ENCODE assay signal across 28 cellular contexts in the genomic region with DNA sequence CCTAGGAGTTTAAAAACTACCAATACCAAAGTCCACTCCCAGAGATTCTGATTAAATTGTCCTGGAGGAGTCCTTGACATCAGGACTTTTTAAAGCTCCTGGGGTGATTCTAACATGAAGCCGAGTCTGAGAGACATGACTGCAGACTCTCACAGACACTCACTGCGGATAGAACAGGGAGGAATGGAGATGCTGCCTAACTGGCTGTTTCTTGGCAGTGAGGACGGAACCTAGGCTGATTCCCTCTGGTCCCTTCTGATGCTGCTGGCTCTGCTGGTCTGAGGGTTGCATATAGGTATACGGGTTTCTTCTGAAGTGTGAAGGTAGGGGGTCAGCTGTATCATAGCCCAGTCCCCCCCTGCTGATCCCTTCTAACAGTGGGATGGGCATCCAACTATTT. TPM values are rescaled to one million over a fixed set of nuclear protein-coding genes. Genes with fewer than 3 reads are reported as not detected.
DNase-seq lines count a peak whose midpoint lies in the region; ATAC-seq, FAIRE-seq and TF ChIP-seq lines count a peak whose summit lies in the region.
"Had no signal": no experiment of that assay in that cellular context is flagged by ENCODE, and none has a peak within 500 bp of the region (broad histone marks: within the 10 kb centered on the region; RNA-seq: fewer than 3 reads in every experiment).

No MANE protein-coding gene starts in this region.

- H3K27me3 ChIP-seq in GM23338 (ENCODE audit: insufficient read depth) = no peaks in the 10 kb centered on the region
- no peaks in the 10 kb centered on the region for H3K27me3 ChIP-seq in neural cell (ENCODE audit: insufficient read depth, low read depth, low read length)
- no peaks in the 10 kb centered on the region for H3K27me3 ChIP-seq in CD8-positive, alpha-beta T cell (ENCODE audit: insufficient read depth, low read length)
- H3K27me3 ChIP-seq: BLaER1 had no signal

- H3K27ac ChIP-seq in GM23338 (ENCODE audit: low read depth) (peak overlapping the region; percentile 93), kidney (ENCODE audit: low read depth in 2 of 2, low read length in 2 of 2) (peak overlapping the region; percentile 11 to 69), neural cell (ENCODE audit: low read length) (peak overlapping the region; percentile 85)
- H3K27ac ChIP-seq in CD8-positive, alpha-beta T cell (ENCODE audit: low read depth, low read length) = no peak overlapping the region
- H3K27ac ChIP-seq: BLaER1, HL-60, RWPE1 had no signal

- FAIRE-seq in kidney (lab: Jason Lieb, UNC) = no peak
- FAIRE-seq: GM18507 had no signal

- H3K27ac Mint-ChIP-seq in GM23338 = no peak overlapping the region
- peak overlapping the region; percentile 90 for H3K27ac Mint-ChIP-seq in WTC11
- H3K27ac Mint-ChIP-seq in activated naive CD4-positive, alpha-beta T cell treated with anti-CD3 and anti-CD28 coated beads for 36 hours = no peak overlapping the region
- no peak overlapping the region for H3K27ac Mint-ChIP-seq in CD8-positive, alpha-beta T cell
- H3K27ac Mint-ChIP-seq: HFFc6 had no signal

- H3K4me3 ChIP-seq in GM23338 = 0 out of 2 replicates have a peak overlapping the region, but pooled peaks have one; percentile 10
- H3K4me3 ChIP-seq in kidney (ENCODE audit: low read length in 2 of 2) = no peak overlapping the region
- no peak overlapping the region for H3K4me3 ChIP-seq in neural cell (ENCODE audit: low read length)
- H3K4me3 ChIP-seq in CD8-positive, alpha-beta T cell (ENCODE audit: low read depth, low read length) = no peak overlapping the region
- H3K4me3 ChIP-seq: BLaER1, HAP-1 had no signal

- ATAC-seq in GM23338 (peak; percentile 81), WTC11 (peak; percentile 64)
- no peak for ATAC-seq in CD8-positive, alpha-beta T cell

- H3K9me2 ChIP-seq in GM23338 (ENCODE audit: insufficient read depth) (peaks cover 13% of the 10 kb centered on the region), neural cell (ENCODE audit: insufficient read depth, low read length) (no peaks in the 10 kb centered on the region)

- POLR2A ChIA-PET in WTC11 (lab: Charles Lee) = no interaction called here
- POLR2A ChIA-PET in CD8-positive, alpha-beta T cell (lab: Charles Lee) = no interaction called here

- H3K4me3 Mint-ChIP-seq in GM23338 = no peak overlapping the region; the same call in 2 of the 3 replicates
- H3K4me3 Mint-ChIP-seq in WTC11 = no peak overlapping the region
- H3K4me3 Mint-ChIP-seq in activated naive CD4-positive, alpha-beta T cell treated with anti-CD3 and anti-CD28 coated beads for 36 hours = no peak overlapping the region
- no peak overlapping the region for H3K4me3 Mint-ChIP-seq in CD8-positive, alpha-beta T cell
- H3K4me3 Mint-ChIP-seq: CD4-positive, CD25-positive, alpha-beta regulatory T cell; HFFc6 had no signal

- TF ChIP-seq EP300 in neural cell (conservative IDR thresholded peaks at IDR 0.05; ENCODE audit: poor library complexity, severe bottlenecking) = no peak

- H3K79me2 ChIP-seq in GM23338 (replicated peaks; ENCODE audit: insufficient read depth) = no peaks in the 10 kb centered on the region
- H3K79me2 ChIP-seq in neural cell (replicated peaks; ENCODE audit: insufficient read depth, low read length) = no peaks in the 10 kb centered on the region

- H3F3A ChIP-seq in GM23338 (replicated peaks; ENCODE audit: low read depth) (no peaks in the 10 kb centered on the region), neural cell (ENCODE audit: insufficient read depth, low read length, poor library complexity, severe bottlenecking) (peaks cover 4% of the 10 kb centered on the region)

- peaks cover 6% of the 10 kb centered on the region for H3K9me3 Mint-ChIP-seq in GM23338
- peaks cover 6% of the 10 kb centered on the region for H3K9me3 Mint-ChIP-seq in WTC11
- H3K9me3 Mint-ChIP-seq in activated naive CD4-positive, alpha-beta T cell treated with anti-CD3 and anti-CD28 coated beads for 36 hours = no peaks in the 10 kb centered on the region
- no peaks in the 10 kb centered on the region for H3K9me3 Mint-ChIP-seq in CD8-positive, alpha-beta T cell
- H3K9me3 Mint-ChIP-seq: CD4-positive, CD25-positive, alpha-beta regulatory T cell; HFFc6 had no signal

- no peak for TF ChIP-seq RAD21 in neural cell (conservative IDR thresholded peaks at IDR 0.05)

- H3K9ac ChIP-seq in kidney (ENCODE audit: low read length in 2 of 2) (peak overlapping the region in 1 of 2 donors; percentile 0), neural cell (ENCODE audit: low read length) (no peak overlapping the region)
- H3K9ac ChIP-seq: BLaER1 had no signal

- peak overlapping the region; percentile 35 for H3K4me2 ChIP-seq in GM23338
- H3K4me2 ChIP-seq in neural cell (ENCODE audit: low read length) = no peak overlapping the region
- H3K4me2 ChIP-seq: BLaER1 had no signal

- H3K27me3 Mint-ChIP-seq in GM23338 (ENCODE audit: insufficient read depth, low read depth, poor library complexity) = peaks cover 9% of the 10 kb centered on the region
- peaks cover under 1% of the 10 kb centered on the region for H3K27me3 Mint-ChIP-seq in WTC11 (ENCODE audit: low read depth)
- no peaks in the 10 kb centered on the region for H3K27me3 Mint-ChIP-seq in activated naive CD4-positive, alpha-beta T cell treated with anti-CD3 and anti-CD28 coated beads for 36 hours (ENCODE audit: low read depth)
- H3K27me3 Mint-ChIP-seq in CD8-positive, alpha-beta T cell (ENCODE audit: low read depth) = peaks cover 2% of the 10 kb centered on the region

- H3K36me3 Mint-ChIP-seq in GM23338 (ENCODE audit: low read depth) = peaks cover 8% of the 10 kb centered on the region
- H3K36me3 Mint-ChIP-seq in WTC11 = peaks cover 6% of the 10 kb centered on the region
- no peaks in the 10 kb centered on the region for H3K36me3 Mint-ChIP-seq in activated naive CD4-positive, alpha-beta T cell treated with anti-CD3 and anti-CD28 coated beads for 36 hours (ENCODE audit: low read depth)
- H3K36me3 Mint-ChIP-seq in CD8-positive, alpha-beta T cell = no peaks in the 10 kb centered on the region
- H3K36me3 Mint-ChIP-seq: CD4-positive, CD25-positive, alpha-beta regulatory T cell had no signal

- H3K4me1 ChIP-seq in GM23338 (ENCODE audit: insufficient read depth) (peaks cover 42% of the 10 kb centered on the region), kidney (ENCODE audit: control insufficient read depth in 1 of 2, insufficient read depth in 1 of 2, low read depth in 1 of 2, low read length in 2 of 2) (peaks cover 6 to 7% of the 10 kb centered on the region in 2 donors)
- H3K4me1 ChIP-seq in CD8-positive, alpha-beta T cell (ENCODE audit: insufficient read depth, low read length) = no peaks in the 10 kb centered on the region
- H3K4me1 ChIP-seq: BLaER1, HAP-1 had no signal

- DNase-seq in GM23338 (ENCODE audit: low spot score) (peak; percentile 35), WTC11 (ENCODE audit: low spot score) (no peak), kidney (no peak), RKO (ENCODE audit: low spot score) (no peak)
- no peak for DNase-seq in activated naive CD4-positive, alpha-beta T cell treated with anti-CD3 and anti-CD28 coated beads for 36 hours
- no peak for DNase-seq in CD8-positive, alpha-beta T cell
- DNase-seq: 8988T; CD4-positive, CD25-positive, alpha-beta regulatory T cell; DMS53; HFFc6; KBM-7; NCI-H1694; NCI-H2029 treated with DMSO at 0.1 percent for 48 hours; NCI-H446 treated with DMSO at 0.1 percent for 48 hours; NCI-H526; NCI-H82; NK-92 treated with Interleukin-12 subunit alpha and Interleukin-12 subunit beta, amount 100 ng/mL, for 24 hours; SHP77 treated with DMSO at 0.1 percent for 48 hours had no signal

- no peaks in the 10 kb centered on the region for H3K9me3 ChIP-seq in kidney (ENCODE audit: control insufficient read depth in 1 of 2, low read length in 2 of 2)
- H3K9me3 ChIP-seq in neural cell (ENCODE audit: low read length) = no peaks in the 10 kb centered on the region
- H3K9me3 ChIP-seq in CD8-positive, alpha-beta T cell (ENCODE audit: low read length) = no peaks in the 10 kb centered on the region
- H3K9me3 ChIP-seq: BLaER1, HAP-1 had no signal

- TF ChIP-seq CTCF in GM23338 (conservative IDR thresholded peaks at IDR 0.05; ENCODE audit: low read depth in 2 of 2) = no peak
- TF ChIP-seq CTCF in WTC11 (IDR thresholded peaks at IDR 0.05) = no peak
- TF ChIP-seq CTCF in kidney (IDR thresholded peaks at IDR 0.05; ENCODE audit: borderline replicate concordance, extremely low read depth, insufficient read depth) = no peak
- no peak for TF ChIP-seq CTCF in neural cell (IDR thresholded peaks at IDR 0.05; ENCODE audit: poor library complexity, severe bottlenecking)
- no peak for TF ChIP-seq CTCF in CD8-positive, alpha-beta T cell (IDR thresholded peaks at IDR 0.05)

- H3K36me3 ChIP-seq in GM23338 (ENCODE audit: insufficient read depth) (no peaks in the 10 kb centered on the region), kidney (ENCODE audit: control insufficient read depth in 1 of 2, insufficient read depth in 2 of 2, low read length in 2 of 2) (no peaks in the 10 kb centered on the region), neural cell (ENCODE audit: insufficient read depth, low read length) (no peaks in the 10 kb centered on the region)
- H3K36me3 ChIP-seq in CD8-positive, alpha-beta T cell (ENCODE audit: insufficient read depth, low read length) = no peaks in the 10 kb centered on the region
- H3K36me3 ChIP-seq: BLaER1, HAP-1 had no signal

- CTCF ChIA-PET in WTC11 (lab: Charles Lee) = interaction anchor here (0.8 to 1.4 kb wide), 2 partner anchors 49 to 50 kb away, joined by 3 to 5 read pairs; no protein-coding TSS in a partner anchor
- CTCF ChIA-PET in activated naive CD4-positive, alpha-beta T cell treated with anti-CD3 and anti-CD28 coated beads for 36 hours (lab: Charles Lee) = no interaction called here
- CTCF ChIA-PET in CD8-positive, alpha-beta T cell (lab: Charles Lee) = interaction anchor here (0.7 kb wide), 2 partner anchors 10 to 14 kb away, joined by 3 read pairs; no protein-coding TSS in a partner anchor

- intact Hi-C loops in kidney (cut with DNase I) = no loop called here
- intact Hi-C loops in activated naive CD4-positive, alpha-beta T cell treated with anti-CD3 and anti-CD28 coated beads for 36 hours (cut with micrococcal nuclease) = no loop called here
- intact Hi-C loops in CD8-positive, alpha-beta T cell (cut with DNase I, micrococcal nuclease) = no loop called here

- H4K20me1 ChIP-seq in GM23338 (replicated peaks; ENCODE audit: insufficient read depth) (no peaks in the 10 kb centered on the region), neural cell (ENCODE audit: insufficient read depth) (no peaks in the 10 kb centered on the region)
- H4K20me1 ChIP-seq: BLaER1 had no signal

- H2AFZ ChIP-seq in GM23338 (no peak overlapping the region), neural cell (ENCODE audit: low read depth, low read length) (no peak overlapping the region)

- H3K4me1 Mint-ChIP-seq in GM23338 = peaks cover 46% of the 10 kb centered on the region
- H3K4me1 Mint-ChIP-seq in WTC11 = peaks cover 52% of the 10 kb centered on the region
- peaks cover 9% of the 10 kb centered on the region for H3K4me1 Mint-ChIP-seq in activated naive CD4-positive, alpha-beta T cell treated with anti-CD3 and anti-CD28 coated beads for 36 hours (ENCODE audit: low read depth)
- no peaks in the 10 kb centered on the region for H3K4me1 Mint-ChIP-seq in CD8-positive, alpha-beta T cell (ENCODE audit: low read depth)

RNA-seq across cellular contexts. Expression of a gene that starts 1.3 kb away (rescaled TPM):
- not detected in 2 replicates for total RNA-seq in GM23338 (2014; rRNA removed; shearing (Covaris generic))
- polyA plus RNA-seq in GM23338 (2016; fragmentation: Nextera tagmentation; extraction: Ambion mirVana) (not detected in 2 replicates), kidney (ENCODE audit: insufficient read depth, low read depth, low replicate concordance) (22.8 TPM), neural cell (not detected in 2 replicates)
- total RNA-seq in WTC11 (2021) (0.11 to 0.24 TPM (median 0.11 TPM) in 3 replicates), kidney (0.35 TPM)
- not detected in 2 replicates for polyA minus RNA-seq in neural cell
- total RNA-seq in activated naive CD4-positive, alpha-beta T cell treated with anti-CD3 and anti-CD28 coated beads for 36 hours = not detected
- total RNA-seq in CD8-positive, alpha-beta T cell = not detected
- total RNA-seq: CD4-positive, CD25-positive, alpha-beta regulatory T cell; Daoy; G401; HFFc6 had no signal
- polyA plus RNA-seq: CD4-positive, CD25-positive, alpha-beta regulatory T cell had no signal

RNA-seq across cellular contexts. Expression of a gene that starts 24.3 kb away (rescaled TPM):
- not detected in 2 replicates for total RNA-seq in GM23338 (2014; rRNA removed; shearing (Covaris generic))
- polyA plus RNA-seq in GM23338 (2016; fragmentation: Nextera tagmentation; extraction: Ambion mirVana) (0.26 TPM in 1 of 2 replicates, not detected in the other), kidney (ENCODE audit: insufficient read depth, low read depth, low replicate concordance) (not detected), neural cell (not detected in 2 replicates)
- total RNA-seq in WTC11 (2021) (not detected in 3 replicates), kidney (not detected)
- polyA minus RNA-seq in neural cell = 0.81 TPM in 1 of 2 replicates, not detected in the other
- total RNA-seq in activated naive CD4-positive, alpha-beta T cell treated with anti-CD3 and anti-CD28 coated beads for 36 hours = not detected
- total RNA-seq in CD8-positive, alpha-beta T cell = not detected
- total RNA-seq: CD4-positive, CD25-positive, alpha-beta regulatory T cell; Daoy; G401; HFFc6; MCF 10A had no signal
- polyA plus RNA-seq: CD4-positive, CD25-positive, alpha-beta regulatory T cell had no signal

RNA-seq across cellular contexts. Expression of a gene that starts 51.6 kb away (rescaled TPM):
- total RNA-seq in GM23338 (2014; rRNA removed; shearing (Covaris generic)) = 0.10 TPM in 1 of 2 replicates, not detected in the other
- polyA plus RNA-seq in GM23338 (2016; fragmentation: Nextera tagmentation; extraction: Ambion mirVana) (0.18 and 0.21 TPM in 2 replicates), kidney (ENCODE audit: insufficient read depth, low read depth, low replicate concordance) (0.34 TPM), neural cell (0.40 and 1.1 TPM in 2 replicates)
- total RNA-seq in WTC11 (2021) (1.5 to 1.9 TPM (median 1.8 TPM) in 3 replicates), kidney (not detected)
- 0.97 and 1.6 TPM in 2 replicates for polyA minus RNA-seq in neural cell
- total RNA-seq in activated naive CD4-positive, alpha-beta T cell treated with anti-CD3 and anti-CD28 coated beads for 36 hours = not detected
- total RNA-seq in CD8-positive, alpha-beta T cell = not detected
- total RNA-seq: CD4-positive, CD25-positive, alpha-beta regulatory T cell; Daoy; G401; HFFc6; LHCN-M2; MCF 10A had no signal
- polyA plus RNA-seq: CD4-positive, CD25-positive, alpha-beta regulatory T cell had no signal

RNA-seq across cellular contexts. Expression of a gene that starts 52.7 kb away (rescaled TPM):
- total RNA-seq in GM23338 (2014; rRNA removed; shearing (Covaris generic)) = 0.49 TPM in 1 of 2 replicates, not detected in the other
- polyA plus RNA-seq in GM23338 (2016; fragmentation: Nextera tagmentation; extraction: Ambion mirVana) = 0.09 TPM in 1 of 2 replicates, not detected in the other
- 0.13 to 0.44 TPM (median 0.34 TPM) in 3 replicates for total RNA-seq in WTC11 (2021)
- total RNA-seq in kidney = 8.7 TPM
- polyA plus RNA-seq in kidney (ENCODE audit: insufficient read depth, low read depth, low replicate concordance) = 710 TPM
- polyA plus RNA-seq in neural cell = not detected in 2 replicates
- polyA minus RNA-seq in neural cell = not detected in 2 replicates
- not detected for total RNA-seq in activated naive CD4-positive, alpha-beta T cell treated with anti-CD3 and anti-CD28 coated beads for 36 hours
- not detected for total RNA-seq in CD8-positive, alpha-beta T cell
- total RNA-seq: CD4-positive, CD25-positive, alpha-beta regulatory T cell; Daoy; G401; HFFc6; LHCN-M2; MCF 10A had no signal
- polyA plus RNA-seq: CD4-positive, CD25-positive, alpha-beta regulatory T cell had no signal
